ENCODE assay signal across 1 cellular context in genomic region chr6:90413867-90414266, GRCh38.
TF ChIP-seq lines count a peak whose summit lies in the region.

No MANE protein-coding gene starts in this region.

TF ChIP-seq in K562, 482 proteins besides CTCF, POLR2A, EP300 and RAD21 (continued from another document):
- TF ChIP-seq NBN (IDR thresholded peaks at IDR 0.05; ENCODE audit: low read depth) (peak; percentile 48; the same call in 1 of the 2 replicates), KDM1A (IDR thresholded peaks at IDR 0.05) (peak; percentile 24 to 28; a peak in 1 of 4 replicates), DACH1 (IDR thresholded peaks at IDR 0.05; ENCODE audit: partially characterized antibody) (peak; percentile 22), PKNOX1 (IDR thresholded peaks at IDR 0.05) (no peak), NCOA4 (IDR thresholded peaks at IDR 0.05; ENCODE audit: partially characterized antibody) (peak; percentile 22), EGR1 (conservative IDR thresholded peaks at IDR 0.05) (peak; percentile 77), HLTF (IDR thresholded peaks at IDR 0.05) (0 out of 2 replicates have a peak, but pooled peaks have one; percentile 19), HDAC6 (IDR thresholded peaks at IDR 0.05; ENCODE audit: low read depth, low read length) (no peak), MXD1 (CRISPR knock-in tag; IDR thresholded peaks at IDR 0.05; ENCODE audit: borderline replicate concordance, poor library complexity, severe bottlenecking) (no peak), ADNP (tag; IDR thresholded peaks at IDR 0.05) (no peak), TEAD4 (IDR thresholded peaks at IDR 0.05; ENCODE audit: low read length) (no peak), TEAD4 (CRISPR knock-in tag; IDR thresholded peaks at IDR 0.05; ENCODE audit: borderline replicate concordance) (no peak), ZBTB49 (CRISPR knock-in tag; IDR thresholded peaks at IDR 0.05; ENCODE audit: borderline replicate concordance) (no peak), DIDO1 (tag; IDR thresholded peaks at IDR 0.05; ENCODE audit: low read depth) (peak; percentile 65; the same call in 1 of the 2 replicates), HMG20A (CRISPR knock-in tag; conservative IDR thresholded peaks at IDR 0.05) (no peak), NFATC3 (IDR thresholded peaks at IDR 0.05) (no peak), ZNF699 (CRISPR knock-in tag; IDR thresholded peaks at IDR 0.05; ENCODE audit: insufficient replicate concordance) (no peak), PHF20 (IDR thresholded peaks at IDR 0.05; ENCODE audit: partially characterized antibody) (peak; percentile 48), CSDE1 (IDR thresholded peaks at IDR 0.05) (no peak), CREB3 (tag; conservative IDR thresholded peaks at IDR 0.05; ENCODE audit: low read depth) (no peak), RBM15 (IDR thresholded peaks at IDR 0.05; ENCODE audit: insufficient read depth, low read length) (no peak), RREB1 (CRISPR knock-in tag; IDR thresholded peaks at IDR 0.05) (no peak), ZNF77 (CRISPR knock-in tag; IDR thresholded peaks at IDR 0.05) (no peak)
